8 cellular contexts compared by ENCODE assay signal in genomic region chr20:35773154-35773751, GRCh38. TPM values are rescaled to one million over a fixed set of nuclear protein-coding genes. Genes with fewer than 3 reads are reported as not detected.
DNase-seq lines count a peak whose midpoint lies in the region; ATAC-seq and TF ChIP-seq lines count a peak whose summit lies in the region.

No MANE protein-coding gene starts in this region.

- H3K27me3 ChIP-seq in KMS-11 (ENCODE audit: insufficient read depth, low read depth) = no peaks in the 10 kb centered on the region

- H3K9me3 Mint-ChIP-seq in progenitor cell of endocrine pancreas (ENCODE audit: low read depth) = peaks cover 7% of the 10 kb centered on the region

- intact Hi-C loops in sciatic nerve (cut with DNase I) = no loop called here

- peak overlapping the region; percentile 91 for H3K4me2 ChIP-seq in KMS-11

- TF ChIP-seq CTCF in C4-2B (conservative IDR thresholded peaks at IDR 0.05) = no peak
- TF ChIP-seq CTCF in KMS-11 (conservative IDR thresholded peaks at IDR 0.05; ENCODE audit: low read depth, low read length) = no peak
- no peak for TF ChIP-seq CTCF in progenitor cell of endocrine pancreas (IDR thresholded peaks at IDR 0.05; ENCODE audit: unreplicated experiment)

- peak overlapping the region; percentile 90 for H3K4me3 Mint-ChIP-seq in progenitor cell of endocrine pancreas (ENCODE audit: low read depth)

- H3K4me1 Mint-ChIP-seq in progenitor cell of endocrine pancreas (ENCODE audit: low read depth) = peaks cover 35% of the 10 kb centered on the region

- no peaks in the 10 kb centered on the region for H3K36me3 ChIP-seq in KMS-11 (ENCODE audit: insufficient read depth)

- DNase-seq in activated CD8-positive, alpha-beta memory T cell treated with anti-CD3 and anti-CD28 coated beads, Interleukin-2, amount 50 U/mL, for 48 hours = peak; percentile 56
- DNase-seq in fibroblast of peridontal ligament (ENCODE audit: extremely low read depth) (peak; percentile 21), progenitor cell of endocrine pancreas (ENCODE audit: low spot score, unreplicated experiment) (no peak), sciatic nerve (ENCODE audit: low spot score) (no peak), NCI-H510A (lab: John Stamatoyannopoulos, UW) (no peak), NCI-H2196 (lab: John Stamatoyannopoulos, UW; ENCODE audit: unreplicated experiment) (no peak)

- peaks cover 7% of the 10 kb centered on the region for H3K36me3 Mint-ChIP-seq in progenitor cell of endocrine pancreas (ENCODE audit: insufficient read depth)

- H3K27ac ChIP-seq in C4-2B = peak overlapping the region; percentile 85
- H3K27ac ChIP-seq in KMS-11 = no peak overlapping the region

- H3K4me1 ChIP-seq in KMS-11 (ENCODE audit: low read depth, poor library complexity, severe bottlenecking) = peaks cover 30% of the 10 kb centered on the region

- no peak overlapping the region for H3K4me3 ChIP-seq in KMS-11 (IDR thresholded peaks at IDR 0.05; ENCODE audit: insufficient read depth, low read depth, low read length)

- no peak overlapping the region for H2AFZ ChIP-seq in KMS-11 (ENCODE audit: low read depth)

- no peak for ATAC-seq in sciatic nerve

- H3K9ac ChIP-seq in KMS-11 = no peak overlapping the region; the same call in 1 of the 2 replicates

- H3K27ac Mint-ChIP-seq in progenitor cell of endocrine pancreas = peak overlapping the region; percentile 91

- H4K20me1 ChIP-seq in KMS-11 (ENCODE audit: insufficient read depth) = no peaks in the 10 kb centered on the region

- H3K79me2 ChIP-seq in KMS-11 (ENCODE audit: insufficient read depth, low read depth) = peaks cover 48% of the 10 kb centered on the region

- H3K27me3 Mint-ChIP-seq in progenitor cell of endocrine pancreas = no peaks in the 10 kb centered on the region

RNA-seq across cellular contexts. Expression of gene PHF20, which starts 1.4 kb away (rescaled TPM):
- total RNA-seq in progenitor cell of endocrine pancreas = 37.1 and 42.2 TPM in 2 replicates
- 74.2 TPM for total RNA-seq in sciatic nerve

RNA-seq across cellular contexts. Expression of gene RBM39, which starts 31.2 kb away (rescaled TPM):
- 491 and 515 TPM in 2 replicates for total RNA-seq in progenitor cell of endocrine pancreas
- 438 TPM for total RNA-seq in sciatic nerve

Comparison
In these comparisons a context has a peak if more than half of its experiments do, and no peak if none do; other contexts are left out.
1. DNase-seq: peak in activated CD8-positive, alpha-beta memory T cell treated with anti-CD3 and anti-CD28 coated beads, Interleukin-2, amount 50 U/mL, for 48 hours (single experiment) and fibroblast of peridontal ligament (single experiment); none in progenitor cell of endocrine pancreas (single experiment), sciatic nerve (single experiment), NCI-H510A (single experiment) and NCI-H2196 (single experiment).